ENCODE assay signal across 8 cellular contexts in the genomic region with DNA sequence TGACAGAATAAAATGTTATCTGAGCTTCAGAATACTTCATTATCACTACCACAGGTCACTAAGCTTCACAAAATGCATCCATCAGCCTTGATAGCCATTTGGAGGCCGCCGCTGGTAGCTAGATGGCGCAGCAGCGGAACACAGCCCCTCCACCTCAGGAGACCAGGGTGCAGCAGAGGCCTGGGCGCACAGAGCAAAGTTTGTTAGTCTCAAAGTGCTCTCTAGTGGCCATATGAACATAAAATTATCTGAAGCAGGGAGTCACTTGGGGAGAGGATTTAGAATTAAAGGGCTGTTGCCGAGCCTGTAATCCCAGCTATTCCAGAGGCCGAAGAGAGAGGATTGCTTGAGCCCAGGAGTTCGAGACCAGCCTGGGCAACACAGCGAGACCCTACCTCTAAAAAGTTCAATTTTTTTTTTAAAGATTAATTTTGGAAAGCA. TPM values are rescaled to one million over a fixed set of nuclear protein-coding genes. Genes with fewer than 3 reads are reported as not detected.
DNase-seq lines count a peak whose midpoint lies in the region; ATAC-seq and TF ChIP-seq lines count a peak whose summit lies in the region.

No MANE protein-coding gene starts in this region.

- in situ Hi-C loops in KBM-7 (cut with MboI; ENCODE audit: low pct_unique_long_range_greater_than_20kb, low sequenced_read_pairs) = loop anchor here (25.0 kb wide), 1 partner anchor 337 kb away; no protein-coding TSS in a partner anchor

- H3K4me3 ChIP-seq in GM06990 (replicated peaks; ENCODE audit: low read depth, low read length) = no peak overlapping the region
- no peak overlapping the region for H3K4me3 ChIP-seq in RWPE2 (ENCODE audit: severe bottlenecking)
- H3K4me3 ChIP-seq in left ventricle myocardium inferior = no peak overlapping the region

- ATAC-seq in GM21786 (IDR thresholded peaks at IDR 0.05; ENCODE audit: unreplicated experiment) (peak; percentile 100), RWPE2 (ENCODE audit: low read depth) (peak; percentile 67; the same call in 2 of the 3 replicates)

- intact Hi-C loops in left ventricle myocardium inferior (cut with micrococcal nuclease) = no loop called here

- H3K27ac ChIP-seq in RWPE2 (ENCODE audit: poor library complexity, severe bottlenecking) = no peak overlapping the region
- H3K27ac ChIP-seq in left ventricle myocardium inferior (replicated peaks) = no peak overlapping the region

- TF ChIP-seq CTCF in GM06990 (IDR thresholded peaks at IDR 0.05; ENCODE audit: insufficient read depth, low read length, poor library complexity, severe bottlenecking) = peak; percentile 87
- TF ChIP-seq CTCF in RWPE2 (IDR thresholded peaks at IDR 0.05; ENCODE audit: poor library complexity, severe bottlenecking) = peak; percentile 38
- peak; percentile 70 for TF ChIP-seq CTCF in left ventricle myocardium inferior (IDR thresholded peaks at IDR 0.05; ENCODE audit: borderline replicate concordance)

- no peaks in the 10 kb centered on the region for H3K4me1 ChIP-seq in RWPE2 (ENCODE audit: insufficient read depth, poor library complexity, severe bottlenecking)
- no peaks in the 10 kb centered on the region for H3K4me1 ChIP-seq in left ventricle myocardium inferior

- DNase-seq in GM06990 (ENCODE audit: extremely low read depth, insufficient read length) = peak; percentile 67
- peak; percentile 89 for DNase-seq in KBM-7
- DNase-seq in RWPE2 (ENCODE audit: low spot score) = no peak
- peak; percentile 3 to 35 (median 10) for DNase-seq in activated naive CD4-positive, alpha-beta T cell (lab: John Stamatoyannopoulos, UW)
- peak; percentile 66 for DNase-seq in left ventricle myocardium inferior
- peak; percentile 46 for DNase-seq in stimulated activated CD4-positive, alpha-beta T cell treated with anti-CD3 and anti-CD28 coated beads, Interleukin-12 subunit alpha, Interleukin-12 subunit beta, amount 100 ng/mL, for 4 hours
- no peak for DNase-seq in HuH-7.5 (ENCODE audit: low spot score)

- H3K27me3 ChIP-seq in GM06990 (replicated peaks; ENCODE audit: control insufficient read depth, insufficient read depth, low read length) (no peaks in the 10 kb centered on the region; the same call in 1 of the 2 replicates), RWPE2 (ENCODE audit: insufficient read depth, poor library complexity, severe bottlenecking) (no peaks in the 10 kb centered on the region), left ventricle myocardium inferior (ENCODE audit: low read depth) (no peaks in the 10 kb centered on the region)

- H3K36me3 ChIP-seq in GM06990 (ENCODE audit: control insufficient read depth, insufficient read depth, low read length) (no peaks in the 10 kb centered on the region), RWPE2 (ENCODE audit: low read depth) (no peaks in the 10 kb centered on the region), left ventricle myocardium inferior (no peaks in the 10 kb centered on the region)

- H3K9me3 ChIP-seq in RWPE2 (ENCODE audit: severe bottlenecking) = no peaks in the 10 kb centered on the region
- H3K9me3 ChIP-seq in left ventricle myocardium inferior (replicated peaks) = no peaks in the 10 kb centered on the region

RNA-seq across cellular contexts. Expression of a gene that starts 8.1 kb away (rescaled TPM):
- total RNA-seq in left ventricle myocardium inferior = 44.2 TPM

Comparison
In these comparisons a context has a peak if more than half of its experiments do, and no peak if none do; other contexts are left out.
1. DNase-seq: peak in GM06990 (single experiment), KBM-7 (single experiment), activated naive CD4-positive, alpha-beta T cell (4 of 4), left ventricle myocardium inferior (single experiment) and stimulated activated CD4-positive, alpha-beta T cell treated with anti-CD3 and anti-CD28 coated beads, Interleukin-12 subunit alpha, Interleukin-12 subunit beta, amount 100 ng/mL, for 4 hours (single experiment); none in RWPE2 (single experiment) and HuH-7.5 (single experiment).
2. Peak in every context shown above with its lines, with median percentiles within 50 percentile points of each other: CTCF ChIP-seq.